Comparison of ENCODE assay signal across 8 cellular contexts in the genomic region with DNA sequence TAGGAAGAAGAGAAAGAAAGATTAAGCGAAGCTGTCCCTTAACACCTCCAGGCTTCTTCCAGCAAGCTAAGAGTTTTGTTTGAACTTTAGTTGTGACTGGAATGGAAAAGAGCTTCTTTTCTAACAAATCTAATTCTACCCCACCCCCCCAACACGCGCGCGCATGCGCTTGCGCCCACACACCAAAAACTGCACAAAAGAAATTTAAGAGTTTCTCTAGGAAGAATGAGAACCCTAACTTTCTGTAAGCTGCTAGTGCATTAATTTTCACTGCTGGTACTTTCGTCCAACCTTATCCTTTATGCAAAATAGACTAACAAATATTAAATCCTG. TPM values are rescaled to one million over a fixed set of nuclear protein-coding genes. Genes with fewer than 3 reads are reported as not detected.
DNase-seq lines count a peak whose midpoint lies in the region; FAIRE-seq and TF ChIP-seq lines count a peak whose summit lies in the region.

No MANE protein-coding gene starts in this region.

- peak overlapping the region; percentile 43 for H3K4me3 Mint-ChIP-seq in Caco-2 (ENCODE audit: unreplicated experiment)
- H3K4me3 Mint-ChIP-seq in activated naive CD4-positive, alpha-beta T cell treated with anti-CD3 and anti-CD28 coated beads, Interleukin-2, amount 10 ng/mL, durations not matched to agents 7 days and 5 days = no peak overlapping the region

- H3K9me3 ChIP-seq in Caco-2 (no peaks in the 10 kb centered on the region), NT2/D1 (ENCODE audit: insufficient read depth, low read length) (no peaks in the 10 kb centered on the region), esophagus (ENCODE audit: control insufficient read depth in 2 of 2, insufficient read depth in 1 of 2, low read depth in 1 of 2, low read length in 1 of 2) (no peaks in the 10 kb centered on the region), neutrophil (no peaks in the 10 kb centered on the region)

- TF ChIP-seq CTCF in Caco-2 (IDR thresholded peaks at IDR 0.05; ENCODE audit: insufficient read depth in 1 of 2, low read depth in 1 of 2, low read length in 1 of 2, severe bottlenecking in 1 of 2, unreplicated experiment in 1 of 2) (no peak), neutrophil (IDR thresholded peaks at IDR 0.05) (no peak)

- intact Hi-C loops in Caco-2 (cut with micrococcal nuclease; ENCODE audit: unreplicated experiment) = loop anchor here (5.0 kb wide), 1 partner anchor 109 kb away; a partner anchor contains a TSS

- TF ChIP-seq POLR2A in H54 (IDR thresholded peaks at IDR 0.05; ENCODE audit: low read depth, low read length) = no peak

- DNase-seq in Caco-2 = no peak
- DNase-seq in NT2/D1 (ENCODE audit: low read depth, low spot score) = no peak
- DNase-seq in HT-29 (ENCODE audit: low spot score) = no peak
- DNase-seq in activated naive CD4-positive, alpha-beta T cell (lab: John Stamatoyannopoulos, UW) = no peak
- DNase-seq in H54 (ENCODE audit: insufficient read length, low spot score) = no peak
- DNase-seq in activated naive CD4-positive, alpha-beta T cell treated with anti-CD3 and anti-CD28 coated beads, Interleukin-2, amount 10 ng/mL, durations not matched to agents 7 days and 5 days = no peak

- CTCF ChIA-PET in Caco-2 (lab: Charles Lee) = interaction anchor here (0.6 kb wide), 1 partner anchor 346 kb away, joined by 4 read pairs; no protein-coding TSS in a partner anchor
- CTCF ChIA-PET in activated naive CD4-positive, alpha-beta T cell treated with anti-CD3 and anti-CD28 coated beads, Interleukin-2, amount 10 ng/mL, durations not matched to agents 7 days and 5 days (lab: Charles Lee) = interaction anchor here (0.6 kb wide), 1 partner anchor 109 kb away, joined by 3 read pairs; no protein-coding TSS in a partner anchor

- H3K36me3 Mint-ChIP-seq in Caco-2 (ENCODE audit: insufficient read depth, unreplicated experiment) = no peaks in the 10 kb centered on the region
- H3K36me3 Mint-ChIP-seq in activated naive CD4-positive, alpha-beta T cell treated with anti-CD3 and anti-CD28 coated beads, Interleukin-2, amount 10 ng/mL, durations not matched to agents 7 days and 5 days = no peaks in the 10 kb centered on the region

- H3K27ac ChIP-seq in esophagus (ENCODE audit: low read depth in 2 of 2, low read length in 1 of 2) (no peak overlapping the region), neutrophil (no peak overlapping the region)

- no peaks in the 10 kb centered on the region for H3K9me3 Mint-ChIP-seq in Caco-2 (ENCODE audit: unreplicated experiment)
- peaks cover under 1% of the 10 kb centered on the region for H3K9me3 Mint-ChIP-seq in activated naive CD4-positive, alpha-beta T cell treated with anti-CD3 and anti-CD28 coated beads, Interleukin-2, amount 10 ng/mL, durations not matched to agents 7 days and 5 days

- FAIRE-seq in H54 (lab: Jason Lieb, UNC) = no peak

- POLR2A ChIA-PET in Caco-2 (lab: Charles Lee) = interaction anchor here (1.0 kb wide), 1 partner anchor 9 kb away, joined by 3 read pairs; a partner anchor contains a TSS

- H3K27me3 Mint-ChIP-seq in Caco-2 (ENCODE audit: insufficient read depth, unreplicated experiment) = peaks cover 14% of the 10 kb centered on the region
- peaks cover 37% of the 10 kb centered on the region for H3K27me3 Mint-ChIP-seq in activated naive CD4-positive, alpha-beta T cell treated with anti-CD3 and anti-CD28 coated beads, Interleukin-2, amount 10 ng/mL, durations not matched to agents 7 days and 5 days

- no peaks in the 10 kb centered on the region for H3K4me1 Mint-ChIP-seq in Caco-2 (ENCODE audit: low read depth, unreplicated experiment)
- H3K4me1 Mint-ChIP-seq in activated naive CD4-positive, alpha-beta T cell treated with anti-CD3 and anti-CD28 coated beads, Interleukin-2, amount 10 ng/mL, durations not matched to agents 7 days and 5 days = peaks cover 5% of the 10 kb centered on the region

- H3K4me3 ChIP-seq in Caco-2 (ENCODE audit: low read depth, low read length) (no peak overlapping the region), NT2/D1 (ENCODE audit: insufficient read length, low read depth) (peak overlapping the region; percentile 58), esophagus (ENCODE audit: low read depth in 1 of 2, low read length in 2 of 2) (peak overlapping the region; percentile 51 to 54), neutrophil (ENCODE audit: low read depth in 1 of 2, low read length in 1 of 2) (peak overlapping the region; percentile 16 to 45)

- H3K4me1 ChIP-seq in Caco-2 (no peaks in the 10 kb centered on the region), NT2/D1 (ENCODE audit: insufficient read depth, insufficient read length) (no peaks in the 10 kb centered on the region), esophagus (ENCODE audit: control insufficient read depth in 2 of 2, insufficient read depth in 2 of 2, low read length in 1 of 2) (peaks cover 0 to 4% of the 10 kb centered on the region in 2 donors), neutrophil (ENCODE audit: control insufficient read depth in 1 of 2, insufficient read depth in 1 of 2, low read depth in 1 of 2, low read length in 1 of 2) (peaks cover 6 to 12% of the 10 kb centered on the region in 2 experiments)

- BruUV-seq in Caco-2 (replicated peaks; lab: Mats Ljungman, UMichigan) = no TSS peak

- WGBS in esophagus, 2 donors = 13 to 16% methylated on average over 8 of the region's 8 CpGs

- no peaks in the 10 kb centered on the region for H3K27me3 ChIP-seq in Caco-2 (replicated peaks; ENCODE audit: control insufficient read depth, insufficient read depth, low read length)
- peaks cover 37% of the 10 kb centered on the region for H3K27me3 ChIP-seq in NT2/D1 (ENCODE audit: insufficient read depth, insufficient read length)
- H3K27me3 ChIP-seq in esophagus (ENCODE audit: control insufficient read depth in 1 of 2, insufficient read depth in 2 of 2, low read length in 2 of 2) = peaks cover 0 to 2% of the 10 kb centered on the region in 2 donors
- peaks cover 100% of the 10 kb centered on the region for H3K27me3 ChIP-seq in neutrophil

- no peaks in the 10 kb centered on the region for H3K36me3 ChIP-seq in Caco-2 (ENCODE audit: control insufficient read depth, insufficient read depth, low read length)
- H3K36me3 ChIP-seq in NT2/D1 (ENCODE audit: insufficient read depth, insufficient read length, low read length) = no peaks in the 10 kb centered on the region
- H3K36me3 ChIP-seq in esophagus (ENCODE audit: control insufficient read depth in 2 of 2, insufficient read depth in 2 of 2, low read length in 1 of 2) = no peaks in the 10 kb centered on the region
- no peaks in the 10 kb centered on the region for H3K36me3 ChIP-seq in neutrophil

- no peak overlapping the region for H3K27ac Mint-ChIP-seq in Caco-2 (ENCODE audit: unreplicated experiment)
- H3K27ac Mint-ChIP-seq in activated naive CD4-positive, alpha-beta T cell treated with anti-CD3 and anti-CD28 coated beads, Interleukin-2, amount 10 ng/mL, durations not matched to agents 7 days and 5 days = no peak overlapping the region

- peak overlapping the region; percentile 61 for H3K9ac ChIP-seq in NT2/D1 (ENCODE audit: insufficient read length, low read depth)

RNA-seq across cellular contexts. Expression of a gene that starts 9.0 kb away (rescaled TPM):
- total RNA-seq in Caco-2 (2022) = 2.0 and 3.0 TPM in 2 replicates
- 1 to 10 TPM; 2.3 to 3.3 TPM for polyA plus RNA-seq in esophagus
- total RNA-seq in HT-29 (2014; rRNA removed; shearing (Covaris generic)) = 1.5 and 2.4 TPM in 2 replicates
